Comparison of ENCODE assay signal across 8 cellular contexts in the genomic region with DNA sequence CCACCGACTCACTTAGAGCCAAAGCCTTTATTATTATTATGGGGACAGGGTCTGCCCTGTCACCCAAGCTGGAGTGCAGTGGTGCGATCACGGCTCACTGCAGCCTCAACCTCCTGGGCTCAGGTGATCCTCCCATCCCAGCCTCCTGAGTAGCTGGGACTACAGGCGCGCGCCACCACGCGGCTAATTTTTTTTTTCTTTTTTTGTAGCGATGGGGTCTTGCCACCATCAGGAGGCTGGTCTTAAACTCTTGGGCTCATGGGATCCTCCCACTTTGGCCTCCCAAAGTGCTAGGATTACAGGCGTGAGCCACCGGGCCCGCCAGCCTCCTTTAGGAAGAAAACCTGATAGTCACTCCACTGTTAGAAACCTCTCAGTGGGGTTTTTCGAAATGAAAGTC. TPM values are rescaled to one million over a fixed set of nuclear protein-coding genes. Genes with fewer than 3 reads are reported as not detected.
DNase-seq lines count a peak whose midpoint lies in the region; ATAC-seq and TF ChIP-seq lines count a peak whose summit lies in the region.
"Not testable (repeated sequence)": the region's sequence is repeated elsewhere in the genome, so short reads cannot be mapped to it uniquely, and the experiment has no call there.

No MANE protein-coding gene starts in this region.

- not testable (repeated sequence) for H3K36me3 ChIP-seq in CD4-positive, CD25-positive, alpha-beta regulatory T cell (ENCODE audit: control insufficient read depth, insufficient read depth, low read length); Loucy (ENCODE audit: insufficient read depth, low read length); thoracic aorta
- peaks cover 14% of the 10 kb centered on the region for H3K36me3 ChIP-seq in mesodermal cell (ENCODE audit: control insufficient read depth, insufficient read depth, low read length)

- peaks cover 15 to 42% (median 31%) of the 10 kb centered on the region in 4 donors for H3K4me1 Mint-ChIP-seq in CD4-positive, CD25-positive, alpha-beta regulatory T cell
- H3K4me1 Mint-ChIP-seq in activated CD4-positive, alpha-beta memory T cell treated with anti-CD3 and anti-CD28 coated beads, Interleukin-2, amount 10 ng/mL, durations not matched to agents 7 days and 5 days, result peaks cover 34% of the 10 kb centered on the region
- H3K4me1 Mint-ChIP-seq in brain (peaks cover 34% of the 10 kb centered on the region), progenitor cell of endocrine pancreas (ENCODE audit: low read depth) (peaks cover 19% of the 10 kb centered on the region)

- ATAC-seq in CD4-positive, CD25-positive, alpha-beta regulatory T cell (ENCODE audit: low read depth in 2 of 2); thoracic aorta (ENCODE audit: insufficient number of reproducible peaks, low FRiP score, low read depth): not testable (repeated sequence)

- peak overlapping the region; percentile 85 for H3K4me2 ChIP-seq in Loucy (ENCODE audit: low read depth, low read length, poor library complexity, severe bottlenecking)

- H3K79me2 ChIP-seq in Loucy (ENCODE audit: insufficient read depth, low read length), result peaks cover 36% of the 10 kb centered on the region

- TF ChIP-seq CTCF in Loucy (conservative IDR thresholded peaks at IDR 0.05; ENCODE audit: low read length); brain (conservative IDR thresholded peaks at IDR 0.05); fibroblast of pulmonary artery (IDR thresholded peaks at IDR 0.05; ENCODE audit: low read length, missing control alignments); progenitor cell of endocrine pancreas (IDR thresholded peaks at IDR 0.05; ENCODE audit: unreplicated experiment); thoracic aorta (IDR thresholded peaks at IDR 0.05): not testable (repeated sequence)

- H3K9ac ChIP-seq in Loucy (ENCODE audit: low read depth, low read length, poor library complexity, severe bottlenecking), result peak overlapping the region; percentile 62

- 95 to 96% methylated on average over 11 to 12 of the region's 13 CpGs for WGBS in mesodermal cell (ENCODE audit: insufficient coverage in 2 of 2), 2 experiments

- H3K27ac Mint-ChIP-seq in CD4-positive, CD25-positive, alpha-beta regulatory T cell, result peak overlapping the region in 2 of 3 donors; percentile 72 to 84
- not testable (repeated sequence) for H3K27ac Mint-ChIP-seq in activated CD4-positive, alpha-beta memory T cell treated with anti-CD3 and anti-CD28 coated beads, Interleukin-2, amount 10 ng/mL, durations not matched to agents 7 days and 5 days
- peak overlapping the region in 3 of 5 experiments; percentile 38 to 81 (median 58) for H3K27ac Mint-ChIP-seq in brain
- peak overlapping the region; percentile 93 for H3K27ac Mint-ChIP-seq in progenitor cell of endocrine pancreas

- POLR2A ChIA-PET in activated CD4-positive, alpha-beta memory T cell treated with anti-CD3 and anti-CD28 coated beads, Interleukin-2, amount 10 ng/mL, durations not matched to agents 7 days and 5 days (lab: Charles Lee), result interaction anchor here (1.0 kb wide), 1 partner anchor 24 kb away, joined by 3 read pairs; no protein-coding TSS in a partner anchor

- peaks cover 0 to 17% (median 3%) of the 10 kb centered on the region in 7 donors for H3K9me3 Mint-ChIP-seq in CD4-positive, CD25-positive, alpha-beta regulatory T cell
- H3K9me3 Mint-ChIP-seq in activated CD4-positive, alpha-beta memory T cell treated with anti-CD3 and anti-CD28 coated beads, Interleukin-2, amount 10 ng/mL, durations not matched to agents 7 days and 5 days, result peaks cover 16% of the 10 kb centered on the region
- not testable (repeated sequence) for H3K9me3 Mint-ChIP-seq in brain; progenitor cell of endocrine pancreas (ENCODE audit: low read depth)

- H3K4me3 ChIP-seq in CD4-positive, CD25-positive, alpha-beta regulatory T cell (ENCODE audit: low read depth, low read length), result peak overlapping the region; percentile 70
- H3K4me3 ChIP-seq in Loucy (ENCODE audit: low read length, poor library complexity, severe bottlenecking) (peak overlapping the region; percentile 82), fibroblast of pulmonary artery (replicated peaks; ENCODE audit: low read depth, low read length) (peak overlapping the region; percentile 76), mesodermal cell (ENCODE audit: extremely low read depth, insufficient read depth, low read length, poor library complexity, severe bottlenecking) (peak overlapping the region; percentile 55), thoracic aorta (peak overlapping the region; percentile 72)

- not testable (repeated sequence) for H3K9me2 ChIP-seq in Loucy (replicated peaks; ENCODE audit: low read depth, low read length)

- H3K4me1 ChIP-seq in CD4-positive, CD25-positive, alpha-beta regulatory T cell (ENCODE audit: control insufficient read depth, insufficient read depth, low read length, poor library complexity, severe bottlenecking), result peaks cover 35% of the 10 kb centered on the region
- H3K4me1 ChIP-seq in Loucy (ENCODE audit: insufficient read depth, low read length, poor library complexity, severe bottlenecking) (peaks cover 23% of the 10 kb centered on the region), thoracic aorta (ENCODE audit: control insufficient read depth in 1 of 2, low read depth in 2 of 2) (peaks cover 11 to 36% of the 10 kb centered on the region in 2 donors)
- H3K4me1 ChIP-seq in mesodermal cell (ENCODE audit: control insufficient read depth, insufficient read depth, low read length, poor library complexity, severe bottlenecking), result not testable (repeated sequence)

- not testable (repeated sequence) for H3K36me3 Mint-ChIP-seq in CD4-positive, CD25-positive, alpha-beta regulatory T cell; brain; progenitor cell of endocrine pancreas (ENCODE audit: insufficient read depth)
- H3K36me3 Mint-ChIP-seq in activated CD4-positive, alpha-beta memory T cell treated with anti-CD3 and anti-CD28 coated beads, Interleukin-2, amount 10 ng/mL, durations not matched to agents 7 days and 5 days (ENCODE audit: low read depth), result peaks cover 30% of the 10 kb centered on the region

- DNase-seq in CD4-positive, CD25-positive, alpha-beta regulatory T cell; activated CD4-positive, alpha-beta memory T cell treated with anti-CD3 and anti-CD28 coated beads, Interleukin-2, amount 10 ng/mL, durations not matched to agents 7 days and 5 days; fibroblast of pulmonary artery (ENCODE audit: low read depth); progenitor cell of endocrine pancreas (ENCODE audit: low spot score, unreplicated experiment); thoracic aorta (ENCODE audit: low spot score): not testable (repeated sequence)

- peaks cover 26% of the 10 kb centered on the region for H4K20me1 ChIP-seq in Loucy (ENCODE audit: insufficient read depth, low read length, poor library complexity, severe bottlenecking)

- peak overlapping the region; percentile 94; the same call in 1 of the 2 replicates for H2AFZ ChIP-seq in Loucy (ENCODE audit: low read length)

- peaks cover 11% of the 10 kb centered on the region for H3K27me3 Mint-ChIP-seq in CD4-positive, CD25-positive, alpha-beta regulatory T cell
- not testable (repeated sequence) for H3K27me3 Mint-ChIP-seq in activated CD4-positive, alpha-beta memory T cell treated with anti-CD3 and anti-CD28 coated beads, Interleukin-2, amount 10 ng/mL, durations not matched to agents 7 days and 5 days; progenitor cell of endocrine pancreas
- peaks cover 23% of the 10 kb centered on the region for H3K27me3 Mint-ChIP-seq in brain

- CTCF ChIA-PET in activated CD4-positive, alpha-beta memory T cell treated with anti-CD3 and anti-CD28 coated beads, Interleukin-2, amount 10 ng/mL, durations not matched to agents 7 days and 5 days (lab: Charles Lee), result not testable (repeated sequence)

- H3F3A ChIP-seq in Loucy (ENCODE audit: low read depth), result not testable (repeated sequence)

- peak overlapping the region; percentile 88 to 96 (median 92) for H3K4me3 Mint-ChIP-seq in CD4-positive, CD25-positive, alpha-beta regulatory T cell
- H3K4me3 Mint-ChIP-seq in activated CD4-positive, alpha-beta memory T cell treated with anti-CD3 and anti-CD28 coated beads, Interleukin-2, amount 10 ng/mL, durations not matched to agents 7 days and 5 days, result peak overlapping the region; percentile 72
- H3K4me3 Mint-ChIP-seq in brain (peak overlapping the region; percentile 86 to 91 (median 87)), progenitor cell of endocrine pancreas (ENCODE audit: low read depth) (peak overlapping the region; percentile 86)

- H3K27me3 ChIP-seq in CD4-positive, CD25-positive, alpha-beta regulatory T cell (ENCODE audit: control insufficient read depth, insufficient read depth, low read length); Loucy (ENCODE audit: insufficient read depth, low read length, poor library complexity, severe bottlenecking); thoracic aorta (replicated peaks; ENCODE audit: insufficient read depth): not testable (repeated sequence)

- not testable (repeated sequence) for H3K27ac ChIP-seq in CD4-positive, CD25-positive, alpha-beta regulatory T cell (ENCODE audit: insufficient read depth, low read length, poor library complexity, severe bottlenecking); mesodermal cell (ENCODE audit: low read depth, low read length, severe bottlenecking); thoracic aorta

- peaks cover 11 to 18% of the 10 kb centered on the region in 2 experiments for H3K9me3 ChIP-seq in CD4-positive, CD25-positive, alpha-beta regulatory T cell (ENCODE audit: control insufficient read depth in 2 of 2, low read length in 2 of 2)
- not testable (repeated sequence) for H3K9me3 ChIP-seq in Loucy (ENCODE audit: insufficient read depth, low read depth, low read length); thoracic aorta
- H3K9me3 ChIP-seq in mesodermal cell (ENCODE audit: control insufficient read depth, low read length), result peaks cover 16% of the 10 kb centered on the region

RNA-seq across cellular contexts. Expression of a gene that starts 1.0 kb away (rescaled TPM):
- 44.3 TPM for total RNA-seq in CD4-positive, CD25-positive, alpha-beta regulatory T cell
- 100 to 1,000 TPM in 3 of 4 donors, 10 to 100 TPM in 1; 75.2 to 137 (median 120) TPM for polyA plus RNA-seq in CD4-positive, CD25-positive, alpha-beta regulatory T cell
- 10 to 100 TPM; 77.5 to 82.7 TPM for total RNA-seq in activated CD4-positive, alpha-beta memory T cell treated with anti-CD3 and anti-CD28 coated beads, Interleukin-2, amount 10 ng/mL, durations not matched to agents 7 days and 5 days
- polyA plus RNA-seq in brain (ENCODE audit: insufficient read depth, low read depth, low replicate concordance), result 33.5 TPM
- 56.2 TPM for polyA plus RNA-seq in mesodermal cell (2013, experiment 1 of 2)
- 61.5 TPM for polyA plus RNA-seq in mesodermal cell (2013, experiment 2 of 2)
- total RNA-seq in progenitor cell of endocrine pancreas (38.6 and 47.9 TPM in 2 replicates), thoracic aorta (10 to 100 TPM; 51.9 to 69.3 TPM)
